In genomic region chr6:2244261-2245102, GRCh38 we compare ENCODE assay signal across 8 cellular contexts. TPM values are rescaled to one million over a fixed set of nuclear protein-coding genes. Genes with fewer than 3 reads are reported as not detected.
DNase-seq lines count a peak whose midpoint lies in the region; ATAC-seq and TF ChIP-seq lines count a peak whose summit lies in the region.

No MANE protein-coding gene starts in this region.

- DNase-seq in heart left ventricle (no peak), left ventricle myocardium superior (no peak), NCI-H69 (lab: John Stamatoyannopoulos, UW) (peak; percentile 78), T-helper 9 cell (no peak), glomerular visceral epithelial cell (ENCODE audit: extremely low spot score) (no peak), iPS-NIHi11 (ENCODE audit: low spot score) (no peak)
- peak; percentile 4 for DNase-seq in effector CD4-positive, alpha-beta T cell
- DNase-seq in naive thymus-derived CD8-positive, alpha-beta T cell: no peak

- peak overlapping the region; percentile 67 to 96 (median 92) for H3K27ac Mint-ChIP-seq in naive thymus-derived CD8-positive, alpha-beta T cell

- peaks cover 28 to 76% (median 57%) of the 10 kb centered on the region in 4 donors for H3K4me1 Mint-ChIP-seq in naive thymus-derived CD8-positive, alpha-beta T cell

- peak overlapping the region; percentile 87 to 96 (median 91) for H3K4me3 Mint-ChIP-seq in naive thymus-derived CD8-positive, alpha-beta T cell

- no peak for TF ChIP-seq POLR2A in heart left ventricle (IDR thresholded peaks at IDR 0.05)

- intact Hi-C loops in heart left ventricle (cut with DNase I) (loop anchor here in 1 of 10 donors (5.0 kb wide), 1 partner anchor 388 kb away; no protein-coding TSS in a partner anchor), left ventricle myocardium superior (cut with micrococcal nuclease) (loop anchor here (5.0 kb wide), 1 partner anchor 383 kb away; no protein-coding TSS in a partner anchor)

- no peak for ATAC-seq in heart left ventricle
- no peak for ATAC-seq in left ventricle myocardium superior
- no peak for ATAC-seq in naive thymus-derived CD8-positive, alpha-beta T cell

- H3K4me1 ChIP-seq in heart left ventricle: peaks cover 0 to 31% (median 14%) of the 10 kb centered on the region in 12 donors

- 32 to 53% (median 33%) methylated on average over 19 to 32 of the region's 32 CpGs for WGBS in heart left ventricle, 4 donors

- POLR2A ChIA-PET in naive thymus-derived CD8-positive, alpha-beta T cell (lab: Charles Lee): no interaction called here

- H3K9me3 Mint-ChIP-seq in naive thymus-derived CD8-positive, alpha-beta T cell: no peaks in the 10 kb centered on the region

- no peaks in the 10 kb centered on the region for H3K9me3 ChIP-seq in heart left ventricle

- H3K36me3 ChIP-seq in heart left ventricle: peaks cover 0 to 9% (median 4%) of the 10 kb centered on the region in 9 donors

- no peaks in the 10 kb centered on the region for H3K27me3 ChIP-seq in heart left ventricle

- no peak for TF ChIP-seq CTCF in heart left ventricle (IDR thresholded peaks at IDR 0.05)

- H3K36me3 Mint-ChIP-seq in naive thymus-derived CD8-positive, alpha-beta T cell: peaks cover 0 to 5% (median 2%) of the 10 kb centered on the region in 3 donors

- H3K27ac ChIP-seq in heart left ventricle: peak overlapping the region in 4 of 12 donors; percentile 70 to 92 (median 88)

- H3K27me3 Mint-ChIP-seq in naive thymus-derived CD8-positive, alpha-beta T cell: no peaks in the 10 kb centered on the region

- H3K4me3 ChIP-seq in heart left ventricle: peak overlapping the region; percentile 72 to 99 (median 92)

RNA-seq across cellular contexts. Expression of gene GMDS, which starts 0.9 kb away (rescaled TPM):
- total RNA-seq in heart left ventricle: 10 to 100 TPM in 1 of 9 donors, 1 to 10 TPM in 8; 4.5 to 10.7 (median 7.3) TPM
- 1 to 10 TPM; 4.9 to 7.0 TPM for polyA plus RNA-seq in heart left ventricle
- total RNA-seq in left ventricle myocardium superior: 6.4 TPM
- total RNA-seq in naive thymus-derived CD8-positive, alpha-beta T cell: 10 to 100 TPM; 11.4 to 12.8 TPM
- polyA plus RNA-seq in naive thymus-derived CD8-positive, alpha-beta T cell: 10 to 100 TPM; 22.3 to 25.0 (median 24.1) TPM

Comparison
In these comparisons a context has a peak if more than half of its experiments do, and no peak if none do; other contexts are left out.
1. DNase-seq: peak in NCI-H69 (single experiment) and effector CD4-positive, alpha-beta T cell (single experiment); none in heart left ventricle (0 of 5), left ventricle myocardium superior (single experiment), naive thymus-derived CD8-positive, alpha-beta T cell (0 of 10), T-helper 9 cell (single experiment), glomerular visceral epithelial cell (single experiment) and iPS-NIHi11 (single experiment).